ENCODE assay signal across 18 cellular contexts in genomic region chr3:177894021-177894690, GRCh38.
DNase-seq lines count a peak whose midpoint lies in the region; ATAC-seq, FAIRE-seq and TF ChIP-seq lines count a peak whose summit lies in the region.
"Had no signal": no experiment of that assay in that cellular context is flagged by ENCODE, and none has a peak within 500 bp of the region (broad histone marks: within the 10 kb centered on the region; RNA-seq: fewer than 3 reads in every experiment).

No MANE protein-coding gene starts in this region.

- no peaks in the 10 kb centered on the region for H3K79me1 ChIP-seq in H9 (ENCODE audit: insufficient read depth, low read depth, low read length, poor library complexity, severe bottlenecking)

- no peak overlapping the region for H3K14ac ChIP-seq in H9 (ENCODE audit: insufficient read depth, low read length)

- no peak overlapping the region for H3K18ac ChIP-seq in H9 (ENCODE audit: insufficient read length, low read depth, low read length)

- H3K9me3 ChIP-seq in PC-3 (ENCODE audit: low read length) (no peaks in the 10 kb centered on the region), endothelial cell of umbilical vein (replicated peaks; ENCODE audit: control insufficient read depth, insufficient read depth, low read length) (no peaks in the 10 kb centered on the region), esophagus squamous epithelium (peaks cover 0 to 18% (median 6%) of the 10 kb centered on the region in 3 donors), H9 (ENCODE audit: control insufficient read depth, low read depth, low read length) (no peaks in the 10 kb centered on the region), gastroesophageal sphincter (peaks cover 0 to 25% (median 0%) of the 10 kb centered on the region in 3 donors)
- H3K9me3 ChIP-seq: Peyer's patch had no signal

- no peak overlapping the region for H3K23ac ChIP-seq in H9 (ENCODE audit: insufficient read length, low read depth, low read length)

- no peaks in the 10 kb centered on the region for H3K27me3 ChIP-seq in PC-3 (ENCODE audit: low read length)
- H3K27me3 ChIP-seq in endothelial cell of umbilical vein (ENCODE audit: control insufficient read depth in 2 of 2, insufficient read depth in 2 of 2, low read length in 2 of 2), result no peaks in the 10 kb centered on the region
- H3K27me3 ChIP-seq in esophagus squamous epithelium, result no peaks in the 10 kb centered on the region
- no peaks in the 10 kb centered on the region for H3K27me3 ChIP-seq in H9 (ENCODE audit: insufficient read depth, low read length)
- no peaks in the 10 kb centered on the region for H3K27me3 ChIP-seq in gastroesophageal sphincter
- H3K27me3 ChIP-seq: Peyer's patch had no signal

- peaks cover 6% of the 10 kb centered on the region for H3K9me3 Mint-ChIP-seq in osteocyte (ENCODE audit: unreplicated experiment)
- H3K9me3 Mint-ChIP-seq in H9, result peaks cover 12 to 15% of the 10 kb centered on the region in 2 experiments; a peak in 3 of 5 replicates

- H3F3A ChIP-seq in PC-3 (ENCODE audit: low read length, unreplicated experiment), result no peaks in the 10 kb centered on the region

- H3T11ph ChIP-seq in H9 (ENCODE audit: low read length), result no peak overlapping the region

- ATAC-seq in PC-3 (peak; percentile 55), gastroesophageal sphincter (no peak)

- no peak overlapping the region for H2AK5ac ChIP-seq in H9 (ENCODE audit: insufficient read length, low read length)

- no peak overlapping the region for H2BK15ac ChIP-seq in H9 (ENCODE audit: low read depth, low read length)

- no peak overlapping the region for H2BK120ac ChIP-seq in H9 (ENCODE audit: low read depth, low read length, poor library complexity, severe bottlenecking)

- DNase-seq in HCEC 1CT (peak; percentile 83), PC-3 (peak; percentile 59), endothelial cell of umbilical vein (ENCODE audit: low read depth, low spot score) (peak; percentile 91), osteocyte (ENCODE audit: extremely low spot score, unreplicated experiment) (no peak), esophagus squamous epithelium (lab: John Stamatoyannopoulos, UW) (no peak), H9 (no peak)
- DNase-seq: Caco-2; CD4-positive, CD25-positive, alpha-beta regulatory T cell; DMS153; NCI-H2029 treated with DMSO at 0.1 percent for 48 hours; NCI-H2171 treated with DMSO at 0.1 percent for 48 hours; NCI-H82; Peyer's patch; Right ventricle myocardium superior had no signal

- H3K27ac Mint-ChIP-seq in osteocyte (ENCODE audit: unreplicated experiment) (peak overlapping the region; percentile 53), H9 (no peak overlapping the region)
- H3K27ac Mint-ChIP-seq: B cell had no signal

- H3K4ac ChIP-seq in H9 (ENCODE audit: low read depth, low read length), result no peak overlapping the region

- H3K27ac ChIP-seq in PC-3 (ENCODE audit: low read length), result no peak overlapping the region
- H3K27ac ChIP-seq in endothelial cell of umbilical vein (ENCODE audit: insufficient read depth, low read depth, low read length), result peak overlapping the region; percentile 66
- no peak overlapping the region for H3K27ac ChIP-seq in esophagus squamous epithelium
- no peak overlapping the region for H3K27ac ChIP-seq in H9 (ENCODE audit: insufficient read length, low read depth, low read length)
- peak overlapping the region in 1 of 4 donors; percentile 18 for H3K27ac ChIP-seq in gastroesophageal sphincter
- H3K27ac ChIP-seq: Peyer's patch, SK-N-MC had no signal

- TF ChIP-seq CTCF in PC-3 (conservative IDR thresholded peaks at IDR 0.05; ENCODE audit: low read depth, low read length), result no peak
- TF ChIP-seq CTCF in endothelial cell of umbilical vein (IDR thresholded peaks at IDR 0.05; ENCODE audit: extremely low read depth in 1 of 2, insufficient read depth in 1 of 2, low read depth in 1 of 2, low read length in 2 of 2), result no peak
- no peak for TF ChIP-seq CTCF in osteocyte (IDR thresholded peaks at IDR 0.05)
- TF ChIP-seq CTCF in esophagus squamous epithelium (IDR thresholded peaks at IDR 0.05), result no peak
- TF ChIP-seq CTCF in H9 (conservative IDR thresholded peaks at IDR 0.05), result no peak
- TF ChIP-seq CTCF in gastroesophageal sphincter (IDR thresholded peaks at IDR 0.05), result no peak

- H3K9me1 ChIP-seq in endothelial cell of umbilical vein (replicated peaks; ENCODE audit: control insufficient read depth, extremely low read depth, insufficient read depth, low read length), result no peaks in the 10 kb centered on the region

- peaks cover 10% of the 10 kb centered on the region; the same call in 1 of the 2 replicates for H3K4me1 ChIP-seq in PC-3 (ENCODE audit: insufficient read depth, low read length)
- peaks cover 21% of the 10 kb centered on the region for H3K4me1 ChIP-seq in endothelial cell of umbilical vein (ENCODE audit: control insufficient read depth, extremely low read depth, insufficient read depth, low read length)
- H3K4me1 ChIP-seq in esophagus squamous epithelium, result no peaks in the 10 kb centered on the region
- no peaks in the 10 kb centered on the region for H3K4me1 ChIP-seq in H9 (ENCODE audit: insufficient read depth, low read length)
- peaks cover 0 to 8% (median 0%) of the 10 kb centered on the region in 3 donors for H3K4me1 ChIP-seq in gastroesophageal sphincter
- H3K4me1 ChIP-seq: Caco-2, Peyer's patch had no signal

- H3K56ac ChIP-seq in H9 (ENCODE audit: insufficient read length, low read depth, low read length), result no peak overlapping the region

- H4K91ac ChIP-seq in H9 (ENCODE audit: insufficient read length, low read depth, low read length), result no peak overlapping the region

- CTCF ChIA-PET in PC-3 (lab: Charles Lee), result no interaction called here
- CTCF ChIA-PET in endothelial cell of umbilical vein (lab: Charles Lee), result interaction anchor here (0.7 to 1.3 kb wide), 5 partner anchors 59 to 491 kb away, joined by 3 to 5 read pairs (median 4); no protein-coding TSS in a partner anchor

- H3K36me3 ChIP-seq in PC-3 (ENCODE audit: low read depth, low read length), result no peaks in the 10 kb centered on the region
- H3K36me3 ChIP-seq in endothelial cell of umbilical vein (ENCODE audit: control insufficient read depth in 2 of 2, extremely low read depth in 1 of 2, insufficient read depth in 2 of 2, low read length in 2 of 2), result no peaks in the 10 kb centered on the region
- no peaks in the 10 kb centered on the region for H3K36me3 ChIP-seq in esophagus squamous epithelium
- no peaks in the 10 kb centered on the region for H3K36me3 ChIP-seq in gastroesophageal sphincter
- H3K36me3 ChIP-seq: Peyer's patch had no signal

- peak; percentile 50 for FAIRE-seq in endothelial cell of umbilical vein (lab: Jason Lieb, UNC)
- FAIRE-seq: H54 had no signal

- H2BK20ac ChIP-seq in H9 (ENCODE audit: low read depth, low read length, poor library complexity, severe bottlenecking), result no peak overlapping the region

- H3K79me2 ChIP-seq in PC-3 (ENCODE audit: low read length) (no peaks in the 10 kb centered on the region), endothelial cell of umbilical vein (ENCODE audit: control insufficient read depth, insufficient read depth, low read length) (no peaks in the 10 kb centered on the region), H9 (ENCODE audit: insufficient read depth, low read length) (no peaks in the 10 kb centered on the region)

- no peaks in the 10 kb centered on the region for H3K23me2 ChIP-seq in H9 (ENCODE audit: insufficient read length, low read depth, low read length, poor library complexity, severe bottlenecking)

- POLR2A ChIA-PET in PC-3 (lab: Charles Lee; ENCODE audit: unreplicated experiment), result no interaction called here
- POLR2A ChIA-PET in endothelial cell of umbilical vein (lab: Charles Lee), result interaction anchor here (0.6 kb wide), 1 partner anchor 107 kb away, joined by 3 read pairs; no protein-coding TSS in a partner anchor

- TF ChIP-seq POLR2A in endothelial cell of umbilical vein (IDR thresholded peaks at IDR 0.05; ENCODE audit: low read depth, low read length) (no peak), esophagus squamous epithelium (IDR thresholded peaks at IDR 0.05) (no peak), gastroesophageal sphincter (IDR thresholded peaks at IDR 0.05) (no peak)

- H2BK5ac ChIP-seq in H9 (ENCODE audit: insufficient read length, low read length), result no peak overlapping the region

- H3K36me3 Mint-ChIP-seq in osteocyte (ENCODE audit: unreplicated experiment) (peaks cover 10% of the 10 kb centered on the region), H9 (ENCODE audit: insufficient read depth in 1 of 3, low read depth in 3 of 3) (peaks cover 0 to 14% (median 2%) of the 10 kb centered on the region in 3 experiments; a peak in 5 of 7 replicates)
- H3K36me3 Mint-ChIP-seq: CD4-positive, CD25-positive, alpha-beta regulatory T cell had no signal

- H3K9ac ChIP-seq in PC-3 (ENCODE audit: low read length) (no peak overlapping the region), endothelial cell of umbilical vein (replicated peaks; ENCODE audit: extremely low read depth, insufficient read depth, low read length) (no peak overlapping the region), H9 (ENCODE audit: extremely low read depth, insufficient read length, low read length) (no peak overlapping the region)

- no peak overlapping the region for H4K8ac ChIP-seq in H9 (replicated peaks; ENCODE audit: insufficient read length, low read depth, low read length)

- H3K4me3 Mint-ChIP-seq in osteocyte (ENCODE audit: unreplicated experiment) (no peak overlapping the region), H9 (no peak overlapping the region)
- H3K4me3 Mint-ChIP-seq: B cell; CD4-positive, CD25-positive, alpha-beta regulatory T cell had no signal

- TF ChIP-seq EP300 in gastroesophageal sphincter (IDR thresholded peaks at IDR 0.05), result no peak

- BruUV-seq in PC-3 (replicated peaks; lab: Mats Ljungman, UMichigan) (no TSS peak), endothelial cell of umbilical vein (replicated peaks; lab: Mats Ljungman, UMichigan) (no TSS peak)

- no peak overlapping the region for H3K4me2 ChIP-seq in PC-3 (ENCODE audit: low read length)
- peak overlapping the region; percentile 38 for H3K4me2 ChIP-seq in endothelial cell of umbilical vein (ENCODE audit: insufficient read depth, low read length)
- no peak overlapping the region for H3K4me2 ChIP-seq in H9 (ENCODE audit: insufficient read depth, insufficient read length, low read length)

- H2AFZ ChIP-seq in PC-3 (ENCODE audit: low read length) (no peak overlapping the region), endothelial cell of umbilical vein (ENCODE audit: low read depth, low read length) (no peak overlapping the region), H9 (ENCODE audit: low read length) (no peak overlapping the region)

- dilution Hi-C loops in endothelial cell of umbilical vein (cut with MboI; ENCODE audit: extremely low pct_ligation_motif_present, low sequenced_read_pairs), result no loop called here

- WGBS in esophagus squamous epithelium, 2 donors, result 83 to 86% methylated on average over 6 of the region's 6 CpGs
- WGBS in H9 (ENCODE audit: extremely low coverage, insufficient read length, low lambda C conversion rate), result no CpG with 5 or more reads among the region's 6 CpGs
- 86 to 96% methylated on average over 2 to 6 of the region's 6 CpGs for WGBS in gastroesophageal sphincter (ENCODE audit: low coverage in 1 of 2), 2 donors

- H4K20me1 ChIP-seq in PC-3 (ENCODE audit: low read length) (no peaks in the 10 kb centered on the region), endothelial cell of umbilical vein (replicated peaks; ENCODE audit: control insufficient read depth, extremely low read depth, insufficient read depth, low read length) (no peaks in the 10 kb centered on the region), H9 (ENCODE audit: control insufficient read depth, insufficient read depth, insufficient read length) (no peaks in the 10 kb centered on the region)

- no peaks in the 10 kb centered on the region for H3K9me2 ChIP-seq in PC-3 (replicated peaks; ENCODE audit: low read length)

- peaks cover 30% of the 10 kb centered on the region for H3K4me1 Mint-ChIP-seq in osteocyte (ENCODE audit: unreplicated experiment)
- no peaks in the 10 kb centered on the region for H3K4me1 Mint-ChIP-seq in H9
- H3K4me1 Mint-ChIP-seq: B cell; CD4-positive, CD25-positive, alpha-beta regulatory T cell had no signal

- H4K5ac ChIP-seq in H9 (ENCODE audit: insufficient read length, low read depth, low read length), result no peak overlapping the region

- H3K4me3 ChIP-seq in PC-3 (ENCODE audit: low read length) (no peak overlapping the region), endothelial cell of umbilical vein (replicated peaks in 1 of 3; ENCODE audit: insufficient read depth in 1 of 3, low read depth in 1 of 3, low read length in 3 of 3) (no peak overlapping the region), esophagus squamous epithelium (no peak overlapping the region), gastroesophageal sphincter (no peak overlapping the region)
- H3K4me3 ChIP-seq: Peyer's patch, SK-N-MC had no signal

- H2BK12ac ChIP-seq in H9 (ENCODE audit: insufficient read length, low read depth, low read length), result no peak overlapping the region

- intact Hi-C loops in PC-3 (cut with micrococcal nuclease) (no loop called here), endothelial cell of umbilical vein (cut with micrococcal nuclease) (loop anchor here (1.0 to 5.0 kb wide), 15 partner anchors 38 to 697 kb away; partner anchors contain the start of gene TBL1XR1), esophagus squamous epithelium (cut with DNase I) (no loop called here)

- no peaks in the 10 kb centered on the region for H3K27me3 Mint-ChIP-seq in osteocyte (ENCODE audit: unreplicated experiment)
- H3K27me3 Mint-ChIP-seq in H9 (ENCODE audit: low read depth), result no peaks in the 10 kb centered on the region
- H3K27me3 Mint-ChIP-seq: CD4-positive, CD25-positive, alpha-beta regulatory T cell had no signal

Comparison
In these comparisons a context has a peak if more than half of its experiments do, and no peak if none do; other contexts are left out.
1. DNase-seq: peak in HCEC 1CT (single experiment), PC-3 (single experiment) and endothelial cell of umbilical vein (single experiment); none in osteocyte (single experiment), esophagus squamous epithelium (single experiment) and H9 (single experiment).